In the genomic region with DNA sequence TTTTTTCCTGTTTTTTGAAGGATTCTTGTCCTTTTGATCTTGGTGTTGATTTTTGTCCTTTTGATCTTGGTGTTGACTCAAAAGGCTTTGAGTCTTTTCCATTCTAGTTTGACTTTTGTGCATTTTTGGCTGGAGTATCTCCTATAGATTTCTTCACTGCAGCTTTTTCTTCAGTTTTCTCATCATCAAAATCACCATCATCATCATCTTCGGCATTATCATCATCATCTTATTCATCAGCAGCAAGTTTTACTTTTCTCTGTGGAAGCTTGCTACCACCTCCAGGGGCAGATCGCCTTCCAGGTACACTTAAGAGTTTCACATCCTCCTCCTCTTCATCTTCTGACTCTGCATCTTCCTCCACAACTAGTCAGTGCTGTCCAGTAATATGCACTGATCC, we compare ENCODE assay signal across 9 cellular contexts. TPM values are rescaled to one million over a fixed set of nuclear protein-coding genes. Genes with fewer than 3 reads are reported as not detected.
"Had no signal": no experiment of that assay in that cellular context is flagged by ENCODE, and none has a peak within 500 bp of the region (broad histone marks: within the 10 kb centered on the region; RNA-seq: fewer than 3 reads in every experiment).

No MANE protein-coding gene starts in this region.

- ATAC-seq: GM12878 had no signal

- H3K4me3 ChIP-seq: GM12878 had no signal

- FAIRE-seq: G401.6, GM12878, GM12891, GM12892, GM18507, GM19239 had no signal

- DNase-seq: GDM1, GF-D8 had no signal

RNA-seq across cellular contexts. Expression of gene MCHR2, which starts 56.5 kb away (rescaled TPM):
- total RNA-seq: G401, GM12878 had no signal
- polyA plus RNA-seq: GM12878 had no signal
